Comparison of ENCODE assay signal across 23 cellular contexts in genomic region chr11:116066777-116067176, GRCh38.
"Had no signal": no experiment of that assay in that cellular context is flagged by ENCODE, and none has a peak within 500 bp of the region (broad histone marks: within the 10 kb centered on the region; RNA-seq: fewer than 3 reads in every experiment).

No MANE protein-coding gene starts in this region.

- H3K36me3 Mint-ChIP-seq: activated naive CD8-positive, alpha-beta T cell; WTC11 had no signal

- H3K4me3 ChIP-seq: esophagus squamous epithelium had no signal

- H3K27ac ChIP-seq: epithelial cell of prostate, esophagus squamous epithelium, VCaP had no signal

- H3K4me1 Mint-ChIP-seq: activated CD4-positive, alpha-beta memory T cell treated with anti-CD3 and anti-CD28 coated beads, Interleukin-2, amount 10 ng/mL, durations not matched to agents 7 days and 5 days; activated CD4-positive, alpha-beta T cell treated with anti-CD3 and anti-CD28 coated beads, Interleukin-2, amount 10 ng/mL, durations not matched to agents 7 days and 5 days; activated T-helper 17 cell treated with anti-CD3 and anti-CD28 coated beads, Interleukin-2, amount 50 U/mL, for 72 hours had no signal

- H3K27me3 Mint-ChIP-seq: activated CD4-positive, alpha-beta memory T cell treated with anti-CD3 and anti-CD28 coated beads, Interleukin-2, amount 10 ng/mL, durations not matched to agents 7 days and 5 days; activated CD4-positive, alpha-beta T cell treated with anti-CD3 and anti-CD28 coated beads, Interleukin-2, amount 10 ng/mL, durations not matched to agents 7 days and 5 days; activated naive CD8-positive, alpha-beta T cell had no signal

- DNase-seq: activated CD4-positive, alpha-beta memory T cell treated with anti-CD3 and anti-CD28 coated beads, Interleukin-2, amount 10 ng/mL, durations not matched to agents 7 days and 5 days; activated CD4-positive, alpha-beta T cell treated with anti-CD3 and anti-CD28 coated beads for 1 hour; activated CD4-positive, alpha-beta T cell treated with anti-CD3 and anti-CD28 coated beads for 4 hours; activated CD4-positive, alpha-beta T cell treated with anti-CD3 and anti-CD28 coated beads, Interleukin-2, amount 10 ng/mL, durations not matched to agents 7 days and 5 days; activated CD4-positive, alpha-beta T cell treated with anti-CD3 and anti-CD28 coated beads, Interleukin-2, amount 50 U/mL, for 4 hours; activated CD8-positive, alpha-beta memory T cell treated with anti-CD3 and anti-CD28 coated beads, Interleukin-2, amount 50 U/mL, for 48 hours; activated effector memory CD4-positive, alpha-beta T cell treated with Interleukin-2 at 50 U/mL for 16 hours; activated gamma-delta T cell treated with Interleukin-2 at 50 U/mL for 16 hours; activated naive CD4-positive, alpha-beta T cell treated with anti-CD3 and anti-CD28 coated beads, Interleukin-2, amount 50 U/mL, for 16 hours; activated naive CD4-positive, alpha-beta T cell treated with Interleukin-2 at 50 U/mL for 16 hours; activated T-cell treated with anti-CD3 and anti-CD28 coated beads for 4 hours; activated T-cell treated with anti-CD3 and anti-CD28 coated beads, Interleukin-2, amount 50 U/mL, for 24 hours; amniotic stem cell; caudate nucleus; cortex of kidney; effector CD8-positive, alpha-beta T cell; esophagus squamous epithelium; head of caudate nucleus had no signal

- ATAC-seq: activated T-helper 17 cell treated with anti-CD3 and anti-CD28 coated beads, Interleukin-2, amount 50 U/mL, for 72 hours; WTC11 had no signal

- H3K9me3 ChIP-seq: esophagus squamous epithelium had no signal

- H3K36me3 ChIP-seq: esophagus squamous epithelium had no signal

- H3K9me3 Mint-ChIP-seq: activated CD4-positive, alpha-beta memory T cell treated with anti-CD3 and anti-CD28 coated beads, Interleukin-2, amount 10 ng/mL, durations not matched to agents 7 days and 5 days; activated CD4-positive, alpha-beta T cell treated with anti-CD3 and anti-CD28 coated beads, Interleukin-2, amount 10 ng/mL, durations not matched to agents 7 days and 5 days; activated T-cell treated with anti-CD3 and anti-CD28 coated beads, Interleukin-2, amount 50 U/mL, for 24 hours; WTC11 had no signal

- H3K4me3 Mint-ChIP-seq: activated CD4-positive, alpha-beta memory T cell treated with anti-CD3 and anti-CD28 coated beads, Interleukin-2, amount 10 ng/mL, durations not matched to agents 7 days and 5 days; activated CD4-positive, alpha-beta T cell treated with anti-CD3 and anti-CD28 coated beads, Interleukin-2, amount 10 ng/mL, durations not matched to agents 7 days and 5 days; activated naive CD8-positive, alpha-beta T cell; activated T-cell treated with anti-CD3 and anti-CD28 coated beads, Interleukin-2, amount 50 U/mL, for 24 hours; activated T-helper 17 cell treated with anti-CD3 and anti-CD28 coated beads, Interleukin-2, amount 50 U/mL, for 72 hours; WTC11 had no signal
